ENCODE assay signal across 18 cellular contexts in the genomic region with DNA sequence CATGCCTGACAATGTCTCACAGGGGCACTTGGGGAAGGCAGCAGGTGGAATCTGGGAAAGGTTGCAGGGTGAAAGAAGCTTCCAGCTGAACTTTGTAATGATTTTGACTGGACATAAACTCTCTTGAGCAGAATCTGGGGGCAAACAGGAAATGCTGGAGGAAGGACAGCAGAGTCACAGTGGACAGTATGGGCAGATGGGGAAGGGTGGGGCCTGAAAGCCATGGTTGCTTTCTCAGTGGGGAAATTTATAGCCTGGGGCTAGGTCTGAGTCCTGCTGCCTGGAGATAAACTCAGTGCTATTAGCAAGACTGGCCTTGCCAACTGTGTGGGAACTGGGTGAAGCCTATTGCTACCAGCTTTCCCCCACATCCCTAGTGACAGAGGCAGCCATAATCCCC.
"Had no signal": no experiment of that assay in that cellular context is flagged by ENCODE, and none has a peak within 500 bp of the region (broad histone marks: within the 10 kb centered on the region; RNA-seq: fewer than 3 reads in every experiment).

No MANE protein-coding gene starts in this region.

- H3K27ac Mint-ChIP-seq: activated T-cell treated with anti-CD3 and anti-CD28 coated beads, Interleukin-2, amount 50 U/mL, for 72 hours; nephron progenitor cell; stimulated activated naive CD8-positive, alpha-beta T cell treated with anti-CD3 and anti-CD28 coated beads, Interleukin-15, Interleukin-2, amounts not matched to agents 100 ng/mL and 50 ng/mL, for 24 hours had no signal

- H3K27me3 ChIP-seq: ascending aorta, tibial nerve, uterus had no signal

- H3K9me3 ChIP-seq: ascending aorta, uterus had no signal

- H3K36me3 ChIP-seq: ascending aorta, tibial nerve, uterus had no signal

- H3K4me3 ChIP-seq: ascending aorta, coronary artery, tibial nerve, uterus had no signal

- H3K27ac ChIP-seq: ascending aorta, coronary artery, tibial nerve, uterus had no signal

- H3K4me3 Mint-ChIP-seq: activated T-cell treated with anti-CD3 and anti-CD28 coated beads, Interleukin-2, amount 50 U/mL, for 72 hours; nephron progenitor cell; stimulated activated naive CD8-positive, alpha-beta T cell treated with anti-CD3 and anti-CD28 coated beads, Interleukin-15, Interleukin-2, amounts not matched to agents 100 ng/mL and 50 ng/mL, for 24 hours had no signal

- DNase-seq: activated CD4-positive, alpha-beta T cell treated with anti-CD3 and anti-CD28 coated beads for 1 hour; activated CD4-positive, alpha-beta T cell treated with anti-CD3 and anti-CD28 coated beads, Interleukin-2, amount 50 U/mL, for 4 hours; activated effector memory CD4-positive, alpha-beta T cell treated with anti-CD3 and anti-CD28 coated beads, Interleukin-2, amount 50 U/mL, for 16 hours; activated naive CD4-positive, alpha-beta T cell treated with anti-CD3 and anti-CD28 coated beads, Interleukin-2, amount 50 U/mL, for 16 hours; activated T-cell treated with anti-CD3 and anti-CD28 coated beads, Interleukin-2, amount 50 U/mL, for 72 hours; erythroblast; hypothalamus; kidney; nephron progenitor cell; occipital lobe; stimulated activated CD4-positive, alpha-beta T cell treated with anti-CD3 and anti-CD28 coated beads, Interleukin-2, amount 100 ng/mL, for 24 hours; T-helper 9 cell; uterus had no signal

- H3K4me1 ChIP-seq: ascending aorta, tibial nerve, uterus had no signal

- ATAC-seq: left lobe of liver had no signal
